ENCODE assay signal across 24 cellular contexts in genomic region chr16:89417352-89417751, GRCh38.
DNase-seq lines count a peak whose midpoint lies in the region; ATAC-seq and TF ChIP-seq lines count a peak whose summit lies in the region.
"Had no signal": no experiment of that assay in that cellular context is flagged by ENCODE, and none has a peak within 500 bp of the region (broad histone marks: within the 10 kb centered on the region; RNA-seq: fewer than 3 reads in every experiment).

No MANE protein-coding gene starts in this region.

- no peak overlapping the region for H3K4me3 Mint-ChIP-seq in activated CD4-positive, alpha-beta memory T cell treated with anti-CD3 and anti-CD28 coated beads, Interleukin-2, amount 10 ng/mL, durations not matched to agents 7 days and 5 days
- no peak overlapping the region for H3K4me3 Mint-ChIP-seq in activated CD4-positive, alpha-beta memory T cell treated with anti-CD3 and anti-CD28 coated beads for 36 hours
- H3K4me3 Mint-ChIP-seq in WTC11, result no peak overlapping the region
- H3K4me3 Mint-ChIP-seq: activated CD8-positive, alpha-beta memory T cell treated with anti-CD3 and anti-CD28 coated beads, Interleukin-2, amount 10 ng/mL, durations not matched to agents 7 days and 5 days; HFFc6; neural progenitor cell; T-helper 2 cell treated with Interferon-gamma antibody and Interleukin-4, amounts not matched to agents 5 μg/mL and 100 μg/mL, for 36 hours had no signal

- CTCF ChIA-PET in activated CD4-positive, alpha-beta memory T cell treated with anti-CD3 and anti-CD28 coated beads, Interleukin-2, amount 10 ng/mL, durations not matched to agents 7 days and 5 days (lab: Charles Lee), result no interaction called here
- CTCF ChIA-PET in activated CD4-positive, alpha-beta memory T cell treated with anti-CD3 and anti-CD28 coated beads for 36 hours (lab: Charles Lee), result no interaction called here
- CTCF ChIA-PET in WTC11 (lab: Charles Lee), result no interaction called here
- CTCF ChIA-PET in OCI-LY7 (lab: Charles Lee; ENCODE audit: unreplicated experiment), result no interaction called here

- peak overlapping the region; percentile 20 for H3K9ac ChIP-seq in trophoblast cell (ENCODE audit: low read length)
- H3K9ac ChIP-seq: neural progenitor cell had no signal

- ATAC-seq in WTC11, result no peak
- peak; percentile 56 for ATAC-seq in esophagus mucosa
- no peak for ATAC-seq in HG03139 (IDR thresholded peaks at IDR 0.05; ENCODE audit: unreplicated experiment)
- ATAC-seq: activated CD4-positive, CD25-positive, alpha-beta regulatory T cell treated with anti-CD3 and anti-CD28 coated beads, Interleukin-2, amount 50 U/mL, for 24 hours; activated CD8-positive, alpha-beta memory T cell treated with anti-CD3 and anti-CD28 coated beads, Interleukin-2, amount 10 ng/mL, durations not matched to agents 7 days and 5 days had no signal

- peaks cover 34% of the 10 kb centered on the region for H4K20me1 ChIP-seq in OCI-LY7 (ENCODE audit: insufficient read depth, low read length)

- DNase-seq in activated CD4-positive, alpha-beta memory T cell treated with anti-CD3 and anti-CD28 coated beads, Interleukin-2, amount 10 ng/mL, durations not matched to agents 7 days and 5 days, result no peak
- DNase-seq in activated CD4-positive, alpha-beta memory T cell treated with anti-CD3 and anti-CD28 coated beads for 36 hours, result no peak
- DNase-seq in WTC11 (ENCODE audit: low spot score) (no peak), trophoblast cell (no peak), dermis blood vessel endothelial cell (no peak), OCI-LY7 (ENCODE audit: low spot score) (no peak)
- DNase-seq: 8988T; activated CD8-positive, alpha-beta memory T cell treated with anti-CD3 and anti-CD28 coated beads, Interleukin-2, amount 10 ng/mL, durations not matched to agents 7 days and 5 days; activated effector memory CD4-positive, alpha-beta T cell treated with anti-CD3 and anti-CD28 coated beads, Interleukin-2, amount 50 U/mL, for 16 hours; esophagus squamous epithelium; HFFc6; KG1; mesendoderm; NCI-H526; retina; SJCRH30; stimulated activated naive CD4-positive, alpha-beta T cell; thyroid gland had no signal

- no TSS peak for BruUV-seq in OCI-LY7 (replicated peaks; lab: Mats Ljungman, UMichigan)

- H3K4ac ChIP-seq in trophoblast cell (ENCODE audit: low read depth, low read length), result peak overlapping the region; percentile 46

- H3K4me2 ChIP-seq in trophoblast cell (ENCODE audit: low read length) (no peak overlapping the region), OCI-LY7 (ENCODE audit: low read length) (no peak overlapping the region)
- H3K4me2 ChIP-seq: neural progenitor cell had no signal

- TF ChIP-seq CTCF in WTC11 (IDR thresholded peaks at IDR 0.05), result no peak
- no peak for TF ChIP-seq CTCF in OCI-LY7 (conservative IDR thresholded peaks at IDR 0.05; ENCODE audit: low read length)

- peaks cover 2% of the 10 kb centered on the region for H3K9me3 ChIP-seq in trophoblast cell (ENCODE audit: insufficient read depth, low read depth, low read length)
- H3K9me3 ChIP-seq in OCI-LY7 (ENCODE audit: low read length), result no peaks in the 10 kb centered on the region
- H3K9me3 ChIP-seq: esophagus squamous epithelium, SJCRH30, thyroid gland had no signal

- peaks cover 6 to 8% of the 10 kb centered on the region in 2 experiments for H3K36me3 ChIP-seq in trophoblast cell (ENCODE audit: control insufficient read depth in 1 of 2, insufficient read depth in 2 of 2, low read length in 2 of 2)
- peaks cover 58% of the 10 kb centered on the region for H3K36me3 ChIP-seq in OCI-LY7 (ENCODE audit: insufficient read depth, low read length)
- H3K36me3 ChIP-seq: neural progenitor cell, thyroid gland had no signal

- H3K79me2 ChIP-seq in trophoblast cell (ENCODE audit: control insufficient read depth, insufficient read depth, low read length, poor library complexity), result peaks cover 32% of the 10 kb centered on the region
- H3K79me2 ChIP-seq in OCI-LY7 (ENCODE audit: insufficient read depth, low read depth, low read length), result peaks cover 96% of the 10 kb centered on the region

- no peak overlapping the region for H4K12ac ChIP-seq in trophoblast cell (ENCODE audit: low read depth, low read length)

- no CpG with 5 or more reads among the region's 7 CpGs for WGBS in trophoblast cell (ENCODE audit: extremely low coverage, insufficient coverage, insufficient read length)

- H3K27ac Mint-ChIP-seq in activated CD4-positive, alpha-beta memory T cell treated with anti-CD3 and anti-CD28 coated beads, Interleukin-2, amount 10 ng/mL, durations not matched to agents 7 days and 5 days, result peak overlapping the region; percentile 45
- no peak overlapping the region for H3K27ac Mint-ChIP-seq in activated CD4-positive, alpha-beta memory T cell treated with anti-CD3 and anti-CD28 coated beads for 36 hours
- H3K27ac Mint-ChIP-seq in WTC11, result peak overlapping the region; percentile 95
- H3K27ac Mint-ChIP-seq: activated CD8-positive, alpha-beta memory T cell treated with anti-CD3 and anti-CD28 coated beads, Interleukin-2, amount 10 ng/mL, durations not matched to agents 7 days and 5 days; B cell; neural progenitor cell; T-helper 2 cell treated with Interferon-gamma antibody and Interleukin-4, amounts not matched to agents 5 μg/mL and 100 μg/mL, for 36 hours had no signal

- H3K9me3 Mint-ChIP-seq in activated CD4-positive, alpha-beta memory T cell treated with anti-CD3 and anti-CD28 coated beads, Interleukin-2, amount 10 ng/mL, durations not matched to agents 7 days and 5 days, result no peaks in the 10 kb centered on the region
- H3K9me3 Mint-ChIP-seq in activated CD4-positive, alpha-beta memory T cell treated with anti-CD3 and anti-CD28 coated beads for 36 hours, result no peaks in the 10 kb centered on the region
- H3K9me3 Mint-ChIP-seq in WTC11, result no peaks in the 10 kb centered on the region
- H3K9me3 Mint-ChIP-seq: HFFc6; neural progenitor cell; T-helper 2 cell treated with Interferon-gamma antibody and Interleukin-4, amounts not matched to agents 5 μg/mL and 100 μg/mL, for 36 hours had no signal

- no peak overlapping the region for H2BK12ac ChIP-seq in trophoblast cell (ENCODE audit: low read length)

- H2BK120ac ChIP-seq in trophoblast cell (ENCODE audit: insufficient read depth, low read length, poor library complexity), result no peak overlapping the region

- intact Hi-C loops in activated CD4-positive, alpha-beta memory T cell treated with anti-CD3 and anti-CD28 coated beads for 36 hours (cut with micrococcal nuclease), result no loop called here
- intact Hi-C loops in OCI-LY7 (cut with micrococcal nuclease; ENCODE audit: unreplicated experiment), result no loop called here

- H3K4me3 ChIP-seq in trophoblast cell (ENCODE audit: low read depth, low read length) (no peak overlapping the region), OCI-LY7 (ENCODE audit: low read depth, low read length, poor library complexity, severe bottlenecking) (no peak overlapping the region)
- H3K4me3 ChIP-seq: esophagus squamous epithelium, neural progenitor cell, SJCRH30, thyroid gland had no signal

- no peaks in the 10 kb centered on the region for H3K27me3 ChIP-seq in trophoblast cell (ENCODE audit: insufficient read depth, low read length)
- H3K27me3 ChIP-seq: esophagus squamous epithelium, neural progenitor cell, SJCRH30, thyroid gland had no signal

- H3K27ac ChIP-seq in trophoblast cell (ENCODE audit: low read depth, low read length) (no peak overlapping the region), OCI-LY7 (ENCODE audit: low read depth, low read length, poor library complexity, severe bottlenecking) (no peak overlapping the region)
- H3K27ac ChIP-seq: neural progenitor cell, SJCRH30, thyroid gland had no signal

- H3K9me2 ChIP-seq in OCI-LY7 (ENCODE audit: insufficient read depth, low read length), result no peaks in the 10 kb centered on the region

- H3K14ac ChIP-seq in trophoblast cell (ENCODE audit: low read length), result no peak overlapping the region

- no peak overlapping the region for H2BK5ac ChIP-seq in trophoblast cell (ENCODE audit: low read depth, low read length, poor library complexity)

- no peaks in the 10 kb centered on the region for H3K79me1 ChIP-seq in trophoblast cell (ENCODE audit: low read length)

- peaks cover 53% of the 10 kb centered on the region for H3K4me1 Mint-ChIP-seq in activated CD4-positive, alpha-beta memory T cell treated with anti-CD3 and anti-CD28 coated beads, Interleukin-2, amount 10 ng/mL, durations not matched to agents 7 days and 5 days
- peaks cover 71% of the 10 kb centered on the region for H3K4me1 Mint-ChIP-seq in activated CD4-positive, alpha-beta memory T cell treated with anti-CD3 and anti-CD28 coated beads for 36 hours (ENCODE audit: low read depth)
- H3K4me1 Mint-ChIP-seq in WTC11, result peaks cover 57% of the 10 kb centered on the region

- no peak overlapping the region for H4K91ac ChIP-seq in trophoblast cell (ENCODE audit: low read depth, low read length)

- no peak overlapping the region for H3K23ac ChIP-seq in trophoblast cell (ENCODE audit: low read length)

- H2AFZ ChIP-seq in trophoblast cell (ENCODE audit: insufficient read depth, low read length, poor library complexity) (no peak overlapping the region), OCI-LY7 (ENCODE audit: low read length) (no peak overlapping the region)
- H2AFZ ChIP-seq: neural progenitor cell had no signal

- POLR2A ChIA-PET in activated CD4-positive, alpha-beta memory T cell treated with anti-CD3 and anti-CD28 coated beads, Interleukin-2, amount 10 ng/mL, durations not matched to agents 7 days and 5 days (lab: Charles Lee), result interaction anchor here (1.1 kb wide), 2 partner anchors 10 to 91 kb away, joined by 3 read pairs; no protein-coding TSS in a partner anchor
- POLR2A ChIA-PET in activated CD4-positive, alpha-beta memory T cell treated with anti-CD3 and anti-CD28 coated beads for 36 hours (lab: Charles Lee), result no interaction called here
- POLR2A ChIA-PET in WTC11 (lab: Charles Lee), result no interaction called here
- POLR2A ChIA-PET in OCI-LY7 (lab: Charles Lee), result no interaction called here

- H2AK5ac ChIP-seq in trophoblast cell (ENCODE audit: low read length), result no peak overlapping the region

- H3K18ac ChIP-seq in trophoblast cell (ENCODE audit: low read length), result no peak overlapping the region

- H4K8ac ChIP-seq in trophoblast cell (ENCODE audit: low read depth, low read length), result no peak overlapping the region

- H3K4me1 ChIP-seq in trophoblast cell (ENCODE audit: control insufficient read depth in 1 of 2, insufficient read depth in 2 of 2, low read length in 2 of 2) (peaks cover 4 to 10% of the 10 kb centered on the region in 2 experiments), OCI-LY7 (ENCODE audit: insufficient read depth, low read length, poor library complexity, severe bottlenecking) (no peaks in the 10 kb centered on the region)

- peaks cover 38% of the 10 kb centered on the region for H3K36me3 Mint-ChIP-seq in activated CD4-positive, alpha-beta memory T cell treated with anti-CD3 and anti-CD28 coated beads, Interleukin-2, amount 10 ng/mL, durations not matched to agents 7 days and 5 days (ENCODE audit: low read depth)
- H3K36me3 Mint-ChIP-seq in activated CD4-positive, alpha-beta memory T cell treated with anti-CD3 and anti-CD28 coated beads for 36 hours, result peaks cover 24% of the 10 kb centered on the region
- peaks cover 10% of the 10 kb centered on the region for H3K36me3 Mint-ChIP-seq in WTC11

- no peaks in the 10 kb centered on the region for H3K27me3 Mint-ChIP-seq in activated CD4-positive, alpha-beta memory T cell treated with anti-CD3 and anti-CD28 coated beads, Interleukin-2, amount 10 ng/mL, durations not matched to agents 7 days and 5 days
- no peaks in the 10 kb centered on the region for H3K27me3 Mint-ChIP-seq in activated CD4-positive, alpha-beta memory T cell treated with anti-CD3 and anti-CD28 coated beads for 36 hours
- no peaks in the 10 kb centered on the region for H3K27me3 Mint-ChIP-seq in WTC11 (ENCODE audit: low read depth)
- H3K27me3 Mint-ChIP-seq: activated CD8-positive, alpha-beta memory T cell treated with anti-CD3 and anti-CD28 coated beads, Interleukin-2, amount 10 ng/mL, durations not matched to agents 7 days and 5 days; B cell had no signal
